ENCODE assay signal across 1 cellular context in the genomic region with DNA sequence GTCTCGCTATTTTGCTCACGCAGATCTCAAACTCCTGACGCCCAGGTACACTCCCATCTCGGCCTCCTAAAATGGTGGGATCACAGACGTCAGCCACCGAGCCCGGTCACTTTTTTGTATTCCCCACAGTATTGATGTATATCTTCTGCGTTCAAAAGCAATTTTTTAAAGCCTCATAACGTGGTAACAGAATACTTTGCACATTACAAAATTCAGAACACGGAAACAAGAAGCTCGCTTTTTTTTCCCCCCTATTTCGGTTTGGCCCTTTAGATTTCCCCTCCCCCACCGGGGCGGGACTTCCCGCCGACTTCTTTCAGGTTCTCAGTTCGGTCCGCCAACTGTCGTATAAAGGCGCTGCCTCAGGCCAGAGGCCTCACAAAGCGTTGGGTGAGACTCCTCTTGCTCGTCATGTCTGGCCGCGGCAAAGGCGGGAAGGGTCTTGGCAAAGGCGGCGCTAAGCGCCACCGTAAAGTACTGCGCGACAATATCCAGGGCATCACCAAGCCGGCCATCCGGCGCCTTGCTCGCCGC.
TF ChIP-seq lines count a peak whose summit lies in the region.

No MANE protein-coding gene starts in this region.

TF ChIP-seq in GM12878, 131 proteins besides CTCF, POLR2A, EP300 and RAD21 (continued from another document):
- 0 out of 2 replicates have a peak, but pooled peaks have one; percentile 36 for TF ChIP-seq CHD1 (IDR thresholded peaks at IDR 0.05; ENCODE audit: low read depth, low read length)
- peak; percentile 22 to 32; a peak in 2 of 4 replicates for TF ChIP-seq IKZF2 (IDR thresholded peaks at IDR 0.05)
- 0 out of 2 replicates have a peak, but pooled peaks have one; percentile 45 for TF ChIP-seq YY1 (IDR thresholded peaks at IDR 0.05; ENCODE audit: low read depth, low read length)
- peak; percentile 72; the same call in 1 of the 2 replicates for TF ChIP-seq ATF2 (IDR thresholded peaks at IDR 0.05; ENCODE audit: low read length)
- TF ChIP-seq TAF1 (IDR thresholded peaks at IDR 0.05; ENCODE audit: borderline replicate concordance, low read depth, low read length), result 0 out of 2 replicates have a peak, but pooled peaks have one; percentile 23
